17 cellular contexts compared by ENCODE assay signal in genomic region chr20:21324126-21324525, GRCh38. TPM values are rescaled to one million over a fixed set of nuclear protein-coding genes. Genes with fewer than 3 reads are reported as not detected.
A peak's percentile ranks its signal among the peaks of the same experiment; 100 is the strongest.
DNase-seq lines count a peak whose midpoint lies in the region; ATAC-seq, FAIRE-seq and TF ChIP-seq lines count a peak whose summit lies in the region.
"Had no signal": no experiment of that assay in that cellular context is flagged by ENCODE, and none has a peak within 500 bp of the region (broad histone marks: within the 10 kb centered on the region; RNA-seq: fewer than 3 reads in every experiment).

No MANE protein-coding gene starts in this region.

- H3K23me2 ChIP-seq in H1 (ENCODE audit: low read depth, low read length): no peaks in the 10 kb centered on the region

- no peak overlapping the region for H2AK5ac ChIP-seq in H1 (ENCODE audit: low read depth, low read length)

- H3K9me3 Mint-ChIP-seq in MCF 10A (ENCODE audit: unreplicated experiment) (no peaks in the 10 kb centered on the region), WTC11 (peaks cover 7% of the 10 kb centered on the region; the same call in 1 of the 2 replicates)

- H3K4me2 ChIP-seq in H1 (ENCODE audit: insufficient read depth in 1 of 2, low read depth in 2 of 2, low read length in 2 of 2) (peak overlapping the region; percentile 5 to 36; a peak in 1 of 4 replicates), skeletal muscle satellite cell (ENCODE audit: low read length) (peak overlapping the region; percentile 57)

- H3K36me3 Mint-ChIP-seq in MCF 10A (ENCODE audit: insufficient read depth, unreplicated experiment) (peaks cover 7% of the 10 kb centered on the region), WTC11 (peaks cover 9% of the 10 kb centered on the region)

- 66% methylated on average over 2 of the region's 2 CpGs; no CpG with 5 or more reads in 1 of the 2 experiments for WGBS in H1 (ENCODE audit: extremely low coverage in 1 of 2, insufficient coverage in 1 of 2, insufficient read length in 1 of 2, insufficient replicate concordance in 2 of 2, low coverage in 1 of 2, low lambda C conversion rate in 2 of 2, missing lambda C conversion rate in 1 of 2), 2 experiments

- DNase-seq in MCF 10A (ENCODE audit: unreplicated experiment) (no peak), breast epithelium (ENCODE audit: low spot score in 2 of 2) (no peak), WTC11 (ENCODE audit: low spot score) (no peak), H1 (ENCODE audit: low read depth in 1 of 2, low spot score in 2 of 2) (no peak), DMS153 (lab: John Stamatoyannopoulos, UW) (no peak), omental fat pad (ENCODE audit: low spot score) (no peak)
- DNase-seq: activated naive CD8-positive, alpha-beta T cell treated with anti-CD3 and anti-CD28 coated beads, Interleukin-2, amount 10 ng/mL, durations not matched to agents 7 days and 5 days; glutamatergic neuron; H7; NCI-H1694; NCI-H345; right lobe of liver; stimulated activated CD4-positive, alpha-beta T cell treated with anti-CD3 and anti-CD28 coated beads, Interleukin-2, amount 100 ng/mL, for 24 hours; testis had no signal

- no peak overlapping the region for H2BK5ac ChIP-seq in H1 (ENCODE audit: low read depth, low read length)

- peaks cover 4 to 24% of the 10 kb centered on the region in 2 donors for H3K9me3 ChIP-seq in breast epithelium
- H3K9me3 ChIP-seq in H1 (ENCODE audit: insufficient read depth in 2 of 2, low read depth in 1 of 2, low read length in 1 of 2): no peaks in the 10 kb centered on the region; a peak in 1 of 4 replicates
- no peaks in the 10 kb centered on the region for H3K9me3 ChIP-seq in skeletal muscle satellite cell (replicated peaks; ENCODE audit: low read length)
- H3K9me3 ChIP-seq: right lobe of liver, testis had no signal

- H3K23ac ChIP-seq in H1 (ENCODE audit: insufficient read length): no peak overlapping the region

- peaks cover 33% of the 10 kb centered on the region for H3K4me1 Mint-ChIP-seq in MCF 10A (ENCODE audit: insufficient read depth, unreplicated experiment)
- peaks cover 49% of the 10 kb centered on the region for H3K4me1 Mint-ChIP-seq in WTC11

- no peaks in the 10 kb centered on the region for H3K27me3 Mint-ChIP-seq in MCF 10A (ENCODE audit: insufficient read depth, unreplicated experiment)
- H3K27me3 Mint-ChIP-seq in WTC11 (ENCODE audit: low read depth): no peaks in the 10 kb centered on the region
- H3K27me3 Mint-ChIP-seq: activated naive CD8-positive, alpha-beta T cell treated with anti-CD3 and anti-CD28 coated beads, Interleukin-2, amount 10 ng/mL, durations not matched to agents 7 days and 5 days had no signal

- no peak for FAIRE-seq in H1 (lab: Jason Lieb, UNC)
- FAIRE-seq: islet of Langerhans had no signal

- H3K4me1 ChIP-seq in breast epithelium (peaks cover 0 to 20% of the 10 kb centered on the region in 2 donors), H1 (replicated peaks in 1 of 4; ENCODE audit: control insufficient read depth in 3 of 4, insufficient read depth in 4 of 4, low read length in 3 of 4) (peaks cover 1 to 10% (median 9%) of the 10 kb centered on the region in 4 experiments; a peak in 5 of 7 replicates), skeletal muscle satellite cell (ENCODE audit: control insufficient read depth, insufficient read depth, low read length) (peaks cover 21% of the 10 kb centered on the region)

- H4K8ac ChIP-seq in H1 (ENCODE audit: extremely low read depth, insufficient read depth, low read length): no peak overlapping the region

- TF ChIP-seq CTCF in MCF 10A (IDR thresholded peaks at IDR 0.05; ENCODE audit: unreplicated experiment) (no peak), breast epithelium (IDR thresholded peaks at IDR 0.05) (no peak), WTC11 (IDR thresholded peaks at IDR 0.05) (no peak), H1 (IDR thresholded peaks at IDR 0.05; ENCODE audit: control extremely low read depth in 1 of 3, insufficient read depth in 1 of 3, low read depth in 1 of 3, low read length in 3 of 3) (no peak), omental fat pad (IDR thresholded peaks at IDR 0.05) (no peak)

- TF ChIP-seq EP300 in H1 (IDR thresholded peaks at IDR 0.05; ENCODE audit: borderline replicate concordance in 1 of 2, low read depth in 2 of 2, low read length in 2 of 2): no peak

- H3K27me3 ChIP-seq in breast epithelium: no peaks in the 10 kb centered on the region
- H3K27me3 ChIP-seq in H1 (replicated peaks in 1 of 4; ENCODE audit: control insufficient read depth in 3 of 4, extremely low read depth in 1 of 4, insufficient read depth in 3 of 4, low read length in 3 of 4): no peaks in the 10 kb centered on the region
- no peaks in the 10 kb centered on the region for H3K27me3 ChIP-seq in skeletal muscle satellite cell (ENCODE audit: control insufficient read depth, insufficient read depth, low read length)
- H3K27me3 ChIP-seq: right lobe of liver, testis had no signal

- no peak overlapping the region for H2BK12ac ChIP-seq in H1 (ENCODE audit: low read depth, low read length)

- TF ChIP-seq RAD21 in H1 (IDR thresholded peaks at IDR 0.05 in 1 of 2, conservative IDR thresholded peaks at IDR 0.05 in 1 of 2; ENCODE audit: low read depth in 2 of 2, low read length in 2 of 2): no peak

- POLR2A ChIA-PET in MCF 10A (lab: Yijun Ruan, JAX) (interaction anchor here (0.7 to 7.8 kb wide), 11 partner anchors 10 to 273 kb away, joined by 3 to 104 read pairs (median 4); partner anchors contain the start of genes KIZ and XRN2), WTC11 (lab: Charles Lee) (no interaction called here), H1 (lab: Charles Lee; ENCODE audit: partially characterized antibody) (interaction anchor here (0.7 to 2.7 kb wide), 8 partner anchors 9 to 40 kb away, joined by 3 to 17 read pairs (median 5); partner anchors contain the start of gene XRN2)

- no peak overlapping the region for H4K91ac ChIP-seq in H1 (replicated peaks; ENCODE audit: insufficient read length, low read length)

- ATAC-seq in WTC11 (no peak), omental fat pad (ENCODE audit: low FRiP score) (no peak), HG03565 (IDR thresholded peaks at IDR 0.05; ENCODE audit: unreplicated experiment) (no peak)

- no peak overlapping the region for H3K56ac ChIP-seq in H1 (replicated peaks; ENCODE audit: insufficient read length, low read depth, low read length)

- no peak overlapping the region for H2BK120ac ChIP-seq in H1 (replicated peaks; ENCODE audit: low read depth, low read length)

- TF ChIP-seq POLR2A in breast epithelium (IDR thresholded peaks at IDR 0.05) (no peak), H1 (IDR thresholded peaks at IDR 0.05; ENCODE audit: control extremely low read depth in 1 of 2, low read depth in 2 of 2, low read length in 2 of 2) (no peak)

- H4K5ac ChIP-seq in H1 (ENCODE audit: insufficient read length, low read depth, low read length): no peak overlapping the region

- H3K36me3 ChIP-seq in breast epithelium (no peaks in the 10 kb centered on the region), H1 (ENCODE audit: control insufficient read depth in 2 of 4, insufficient read depth in 4 of 4, low read length in 3 of 4) (no peaks in the 10 kb centered on the region; a peak in 2 of 8 replicates), skeletal muscle satellite cell (ENCODE audit: insufficient read depth, low read length) (peaks cover 3% of the 10 kb centered on the region)
- H3K36me3 ChIP-seq: right lobe of liver had no signal

- peaks cover 27 to 31% of the 10 kb centered on the region in 2 experiments for H4K20me1 ChIP-seq in H1 (replicated peaks in 1 of 2; ENCODE audit: control insufficient read depth in 1 of 2, insufficient read depth in 2 of 2, low read length in 2 of 2)

- H3K18ac ChIP-seq in H1 (ENCODE audit: extremely low read depth, low read length): no peak overlapping the region

- peaks cover 48 to 100% of the 10 kb centered on the region in 2 experiments for H3K79me2 ChIP-seq in H1 (ENCODE audit: control insufficient read depth in 1 of 2, insufficient read depth in 2 of 2, low read length in 2 of 2)

- intact Hi-C loops in MCF 10A (cut with micrococcal nuclease) (no loop called here), breast epithelium (cut with DNase I; ENCODE audit: low total_unique reads) (no loop called here)

- H3K4ac ChIP-seq in H1 (replicated peaks; ENCODE audit: insufficient read length, low read depth, low read length): no peak overlapping the region

- peaks cover 11% of the 10 kb centered on the region; the same call in 1 of the 2 replicates for H3K79me1 ChIP-seq in H1 (ENCODE audit: low read depth, low read length)

- no peak overlapping the region for H2AFZ ChIP-seq in H1 (ENCODE audit: low read length)

- peak overlapping the region; percentile 77 for H3K27ac Mint-ChIP-seq in MCF 10A (ENCODE audit: low read depth, unreplicated experiment)
- H3K27ac Mint-ChIP-seq in WTC11: peak overlapping the region; percentile 82; the same call in 1 of the 2 replicates

- H3K4me3 ChIP-seq in breast epithelium: no peak overlapping the region
- no peak overlapping the region for H3K4me3 ChIP-seq in H1 (ENCODE audit: extremely low read depth in 1 of 4, insufficient read depth in 2 of 4, low read depth in 3 of 4, low read length in 4 of 4)
- no peak overlapping the region for H3K4me3 ChIP-seq in skeletal muscle satellite cell (ENCODE audit: low read length)
- H3K4me3 ChIP-seq: right lobe of liver, testis had no signal

- H3K14ac ChIP-seq in H1 (ENCODE audit: insufficient read length): no peak overlapping the region

- no peak overlapping the region for H2BK20ac ChIP-seq in H1 (ENCODE audit: low read length)

- H3K27ac ChIP-seq in breast epithelium: no peak overlapping the region
- H3K27ac ChIP-seq in H1 (ENCODE audit: low read depth, low read length): no peak overlapping the region
- H3K27ac ChIP-seq: testis had no signal

- H3K9ac ChIP-seq in H1 (replicated peaks in 1 of 4; ENCODE audit: extremely low read depth in 1 of 4, low read depth in 3 of 4, low read length in 3 of 4): no peak overlapping the region
- no peak overlapping the region for H3K9ac ChIP-seq in skeletal muscle satellite cell (ENCODE audit: low read depth, low read length)

- BruUV-seq in MCF 10A (replicated peaks; lab: Mats Ljungman, UMichigan): no TSS peak

- H3K4me3 Mint-ChIP-seq in MCF 10A (ENCODE audit: unreplicated experiment) (peak overlapping the region; percentile 53), WTC11 (no peak overlapping the region)
- H3K4me3 Mint-ChIP-seq: activated naive CD8-positive, alpha-beta T cell treated with anti-CD3 and anti-CD28 coated beads, Interleukin-2, amount 10 ng/mL, durations not matched to agents 7 days and 5 days had no signal

- CTCF ChIA-PET in MCF 10A (lab: Yijun Ruan, JAX): interaction anchor here (0.6 to 2.6 kb wide), 18 partner anchors 9 to 1235 kb away, joined by 3 to 10 read pairs (median 4); no protein-coding TSS in a partner anchor
- CTCF ChIA-PET in WTC11 (lab: Charles Lee): interaction anchor here (0.7 to 1.7 kb wide), 3 partner anchors 28 to 238 kb away, joined by 3 to 9 read pairs (median 3); no protein-coding TSS in a partner anchor
- CTCF ChIA-PET in H1 (lab: Charles Lee; ENCODE audit: partially characterized antibody): interaction anchor here (0.6 to 0.9 kb wide), 3 partner anchors 44 to 88 kb away, joined by 3 read pairs; no protein-coding TSS in a partner anchor

- H2BK15ac ChIP-seq in H1 (ENCODE audit: low read length): no peak overlapping the region

RNA-seq across cellular contexts. Expression of gene XRN2, which starts 21.0 kb away (rescaled TPM):
- 60.8 and 67.8 TPM in 2 replicates for total RNA-seq in MCF 10A (2022)
- total RNA-seq in breast epithelium: 10 to 100 TPM; 71.2 to 95.7 (median 90.4) TPM
- 100 to 118 TPM (median 101 TPM) in 3 replicates for total RNA-seq in WTC11 (2021)
- total RNA-seq in H1 (2021; fragmentation: NEBNext Ultra II Directional; extraction: Animal tissue kit (Norgen Biotek cat#: 25700)): 136 and 139 TPM in 2 replicates
- 38.0 and 60.3 TPM in 2 replicates for polyA plus RNA-seq in H1 (2011; rRNA removed)
- 81.4 TPM for polyA plus RNA-seq in H1 (2011; cell fraction: cytosol; rRNA removed)
- 62.1 TPM for polyA plus RNA-seq in H1 (2011; cell fraction: nucleus; rRNA removed)
- polyA plus RNA-seq in H1 (2012, experiment 1 of 2): 82.5 to 129 TPM (median 99.5 TPM) in 4 replicates
- 12.7 TPM for polyA plus RNA-seq in H1 (2012, experiment 2 of 2)
- polyA plus RNA-seq in H1 (2013, experiment 1 of 2): 99.4 TPM
- 96.9 TPM for polyA plus RNA-seq in H1 (2013, experiment 2 of 2)
- 80.5 and 106 TPM in 2 replicates for polyA minus RNA-seq in H1 (2011; rRNA and poly(A)+ RNA removed)
- 67.3 TPM for polyA minus RNA-seq in H1 (2011; cell fraction: cytosol; rRNA and poly(A)+ RNA removed)
- 60.1 TPM for polyA minus RNA-seq in H1 (2011; cell fraction: nucleus; rRNA and poly(A)+ RNA removed)
- 69.5 and 87.7 TPM in 2 replicates for total RNA-seq in skeletal muscle satellite cell (2012; rRNA removed)
- 100 to 1,000 TPM in 1 of 4 donors, 10 to 100 TPM in 3; 60.5 to 116 (median 68.6) TPM for total RNA-seq in omental fat pad
